ENCODE assay signal across 27 cellular contexts in the genomic region with DNA sequence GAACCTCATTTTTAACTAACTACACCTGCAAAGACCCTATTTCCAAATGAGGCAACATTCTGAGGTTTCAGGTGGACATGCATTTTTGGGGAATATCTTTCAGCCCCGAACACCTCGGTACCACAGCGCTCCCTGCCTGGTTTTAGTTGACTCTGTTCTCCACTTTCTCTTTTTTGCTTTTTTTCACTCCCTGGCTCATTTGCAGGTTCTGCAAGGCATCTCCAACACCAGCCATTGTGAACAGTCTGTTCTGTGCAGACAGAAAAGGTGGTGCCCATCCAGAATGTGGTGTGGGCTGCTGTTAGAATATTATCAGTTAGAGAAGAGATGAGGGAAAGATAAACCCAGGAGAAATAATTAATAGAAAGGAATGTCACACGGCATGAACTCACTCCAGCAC.
"Had no signal": no experiment of that assay in that cellular context is flagged by ENCODE, and none has a peak within 500 bp of the region (broad histone marks: within the 10 kb centered on the region; RNA-seq: fewer than 3 reads in every experiment).

No MANE protein-coding gene starts in this region.

- H3K9me3 Mint-ChIP-seq: activated CD4-positive, alpha-beta T cell treated with anti-CD3 and anti-CD28 coated beads, Interleukin-2, amount 10 ng/mL, durations not matched to agents 24 days and 14 days had no signal

- H3K27me3 ChIP-seq: ascending aorta, breast epithelium, heart right ventricle had no signal

- DNase-seq: activated CD4-positive, alpha-beta memory T cell treated with anti-CD3 and anti-CD28 coated beads for 36 hours; activated CD4-positive, alpha-beta T cell treated with anti-CD3 and anti-CD28 coated beads for 36 hours; activated CD4-positive, alpha-beta T cell treated with anti-CD3 and anti-CD28 coated beads, Interleukin-2, amount 10 ng/mL, durations not matched to agents 24 days and 14 days; activated CD4-positive, CD25-positive, alpha-beta regulatory T cell; activated CD4-positive, CD25-positive, alpha-beta regulatory T cell treated with anti-CD3 and anti-CD28 coated beads, Interleukin-2, amount 50 U/mL, for 72 hours; activated CD8-positive, alpha-beta memory T cell treated with anti-CD3 and anti-CD28 coated beads, Interleukin-2, amount 50 U/mL, for 48 hours; activated gamma-delta T cell; activated naive CD4-positive, alpha-beta T cell; activated naive CD4-positive, alpha-beta T cell treated with anti-CD3 and anti-CD28 coated beads, Interleukin-2, amount 10 ng/mL, durations not matched to agents 7 days and 5 days; activated naive CD8-positive, alpha-beta T cell treated with anti-CD3 and anti-CD28 coated beads, Interleukin-2, amount 10 ng/mL, durations not matched to agents 7 days and 5 days; activated T-cell treated with anti-CD3 and anti-CD28 coated beads for 4 hours; activated T-cell treated with anti-CD3 and anti-CD28 coated beads, Interleukin-2, amount 50 U/mL, for 24 hours; activated T-cell treated with anti-CD3 and anti-CD28 coated beads, Interleukin-2, amount 50 U/mL, for 72 hours; cortex of kidney; dermis blood vessel endothelial cell; effector CD4-positive, alpha-beta T cell; effector memory CD8-positive, alpha-beta T cell; esophagus squamous epithelium; foreskin melanocyte; heart right ventricle; T-helper 2 cell had no signal

- H3K4me3 Mint-ChIP-seq: activated CD4-positive, alpha-beta memory T cell treated with anti-CD3 and anti-CD28 coated beads for 36 hours; activated CD4-positive, alpha-beta T cell treated with anti-CD3 and anti-CD28 coated beads for 36 hours; activated CD4-positive, alpha-beta T cell treated with anti-CD3 and anti-CD28 coated beads, Interleukin-2, amount 10 ng/mL, durations not matched to agents 24 days and 14 days; activated naive CD4-positive, alpha-beta T cell treated with anti-CD3 and anti-CD28 coated beads, Interleukin-2, amount 10 ng/mL, durations not matched to agents 7 days and 5 days; activated naive CD8-positive, alpha-beta T cell treated with anti-CD3 and anti-CD28 coated beads, Interleukin-2, amount 10 ng/mL, durations not matched to agents 7 days and 5 days; activated T-cell treated with anti-CD3 and anti-CD28 coated beads, Interleukin-2, amount 50 U/mL, for 24 hours; activated T-cell treated with anti-CD3 and anti-CD28 coated beads, Interleukin-2, amount 50 U/mL, for 72 hours; brain; central memory CD8-positive, alpha-beta T cell; effector memory CD8-positive, alpha-beta T cell had no signal

- H3K4me1 Mint-ChIP-seq: activated CD4-positive, alpha-beta T cell treated with anti-CD3 and anti-CD28 coated beads for 36 hours; activated CD4-positive, alpha-beta T cell treated with anti-CD3 and anti-CD28 coated beads, Interleukin-2, amount 10 ng/mL, durations not matched to agents 24 days and 14 days; activated naive CD4-positive, alpha-beta T cell treated with anti-CD3 and anti-CD28 coated beads, Interleukin-2, amount 10 ng/mL, durations not matched to agents 7 days and 5 days; activated naive CD8-positive, alpha-beta T cell treated with anti-CD3 and anti-CD28 coated beads, Interleukin-2, amount 10 ng/mL, durations not matched to agents 7 days and 5 days; brain; central memory CD8-positive, alpha-beta T cell had no signal

- H3K36me3 Mint-ChIP-seq: activated naive CD4-positive, alpha-beta T cell treated with anti-CD3 and anti-CD28 coated beads, Interleukin-2, amount 10 ng/mL, durations not matched to agents 7 days and 5 days; activated naive CD8-positive, alpha-beta T cell treated with anti-CD3 and anti-CD28 coated beads, Interleukin-2, amount 10 ng/mL, durations not matched to agents 7 days and 5 days had no signal

- H3K4me1 ChIP-seq: ascending aorta, breast epithelium, esophagus squamous epithelium, gastroesophageal sphincter, heart right ventricle had no signal

- H3K4me3 ChIP-seq: ascending aorta, breast epithelium, esophagus squamous epithelium, gastroesophageal sphincter, heart right ventricle had no signal

- H3K36me3 ChIP-seq: ascending aorta, breast epithelium, esophagus squamous epithelium, gastroesophageal sphincter, heart right ventricle had no signal

- H3K27ac Mint-ChIP-seq: activated CD4-positive, alpha-beta memory T cell treated with anti-CD3 and anti-CD28 coated beads for 36 hours; activated CD4-positive, alpha-beta T cell treated with anti-CD3 and anti-CD28 coated beads for 36 hours; activated CD4-positive, alpha-beta T cell treated with anti-CD3 and anti-CD28 coated beads, Interleukin-2, amount 10 ng/mL, durations not matched to agents 24 days and 14 days; activated naive CD4-positive, alpha-beta T cell treated with anti-CD3 and anti-CD28 coated beads, Interleukin-2, amount 10 ng/mL, durations not matched to agents 7 days and 5 days; activated naive CD4-positive, alpha-beta T cell treated with anti-CD3 and anti-CD28 coated beads, Interleukin-2, amount 50 U/mL, for 72 hours; activated T-cell treated with anti-CD3 and anti-CD28 coated beads, Interleukin-2, amount 50 U/mL, for 24 hours; activated T-cell treated with anti-CD3 and anti-CD28 coated beads, Interleukin-2, amount 50 U/mL, for 72 hours; brain; effector memory CD8-positive, alpha-beta T cell had no signal

- H3K27ac ChIP-seq: ascending aorta, breast epithelium, esophagus squamous epithelium, gastroesophageal sphincter, heart right ventricle had no signal
